Comparison of ENCODE assay signal across 1 cellular context in genomic region chr12:26700430-26700829, GRCh38.
TF ChIP-seq lines count a peak whose summit lies in the region.

No MANE protein-coding gene starts in this region.

TF ChIP-seq in WTC11, 78 proteins besides CTCF, POLR2A, EP300 and RAD21 (continued from another document):
- no peak for TF ChIP-seq ZNF532 (CRISPR knock-in tag; IDR thresholded peaks at IDR 0.05; ENCODE audit: borderline replicate concordance)
- no peak for TF ChIP-seq ATF3 (CRISPR knock-in tag; conservative IDR thresholded peaks at IDR 0.05)
- no peak for TF ChIP-seq ZNF317 (CRISPR knock-in tag; IDR thresholded peaks at IDR 0.05; ENCODE audit: borderline replicate concordance, low read depth)
- TF ChIP-seq ESRRA (CRISPR knock-in tag; IDR thresholded peaks at IDR 0.05; ENCODE audit: borderline replicate concordance): no peak
